Comparison of ENCODE assay signal across 13 cellular contexts in genomic region chr9:38025166-38025565, GRCh38. TPM values are rescaled to one million over a fixed set of nuclear protein-coding genes. Genes with fewer than 3 reads are reported as not detected.
DNase-seq lines count a peak whose midpoint lies in the region; ATAC-seq and TF ChIP-seq lines count a peak whose summit lies in the region.
"Had no signal": no experiment of that assay in that cellular context is flagged by ENCODE, and none has a peak within 500 bp of the region (broad histone marks: within the 10 kb centered on the region; RNA-seq: fewer than 3 reads in every experiment).

No MANE protein-coding gene starts in this region.

- H3K4me3 ChIP-seq in Karpas-422 (ENCODE audit: low read length) = peak overlapping the region; percentile 55
- no peak overlapping the region for H3K4me3 ChIP-seq in body of pancreas
- no peak overlapping the region for H3K4me3 ChIP-seq in BE2C (ENCODE audit: low read depth, low read length)

- H3K27me3 Mint-ChIP-seq in T-helper 17 cell = peaks cover 24% of the 10 kb centered on the region
- H3K27me3 Mint-ChIP-seq: activated CD8-positive, alpha-beta T cell treated with anti-CD3 and anti-CD28 coated beads for 36 hours; activated naive CD4-positive, alpha-beta T cell treated with anti-CD3 and anti-CD28 coated beads, Interleukin-2, amount 50 U/mL, for 24 hours had no signal

- ATAC-seq in body of pancreas (no peak), T-helper 17 cell (no peak)
- ATAC-seq: activated CD8-positive, alpha-beta T cell treated with anti-CD3 and anti-CD28 coated beads for 36 hours; left colon had no signal

- no peaks in the 10 kb centered on the region for H3K9me3 ChIP-seq in Karpas-422 (ENCODE audit: low read length)
- no peaks in the 10 kb centered on the region for H3K9me3 ChIP-seq in body of pancreas
- no peaks in the 10 kb centered on the region for H3K9me3 ChIP-seq in T-helper 17 cell (ENCODE audit: control insufficient read depth, low read length, poor library complexity, severe bottlenecking)
- no peaks in the 10 kb centered on the region for H3K9me3 ChIP-seq in BE2C

- no peak overlapping the region for H3K4me3 Mint-ChIP-seq in T-helper 17 cell
- H3K4me3 Mint-ChIP-seq: activated CD8-positive, alpha-beta T cell treated with anti-CD3 and anti-CD28 coated beads for 36 hours; activated naive CD4-positive, alpha-beta T cell treated with anti-CD3 and anti-CD28 coated beads, Interleukin-2, amount 50 U/mL, for 24 hours had no signal

- H2AFZ ChIP-seq in Karpas-422 (ENCODE audit: low read length) = no peak overlapping the region

- TF ChIP-seq CTCF in body of pancreas (IDR thresholded peaks at IDR 0.05) = no peak
- no peak for TF ChIP-seq CTCF in BE2C (IDR thresholded peaks at IDR 0.05; ENCODE audit: low read depth, low read length)

- H3K27ac Mint-ChIP-seq in T-helper 17 cell = no peak overlapping the region
- H3K27ac Mint-ChIP-seq: activated CD8-positive, alpha-beta T cell treated with anti-CD3 and anti-CD28 coated beads for 36 hours; activated naive CD4-positive, alpha-beta T cell treated with anti-CD3 and anti-CD28 coated beads, Interleukin-2, amount 50 U/mL, for 24 hours had no signal

- H3K36me3 Mint-ChIP-seq in T-helper 17 cell (ENCODE audit: low read depth) = no peaks in the 10 kb centered on the region
- H3K36me3 Mint-ChIP-seq: activated naive CD4-positive, alpha-beta T cell treated with anti-CD3 and anti-CD28 coated beads, Interleukin-2, amount 50 U/mL, for 24 hours had no signal

- peaks cover 100% of the 10 kb centered on the region for H3K4me1 ChIP-seq in Karpas-422 (ENCODE audit: low read length)
- H3K4me1 ChIP-seq in body of pancreas = peaks cover 72% of the 10 kb centered on the region
- H3K4me1 ChIP-seq in BE2C = peaks cover 60% of the 10 kb centered on the region

- no peak for TF ChIP-seq POLR2A in body of pancreas (IDR thresholded peaks at IDR 0.05)

- peak overlapping the region; percentile 68 for H3K4me2 ChIP-seq in Karpas-422 (ENCODE audit: low read depth, low read length, poor library complexity, severe bottlenecking)

- DNase-seq in Karpas-422 = peak; percentile 62
- DNase-seq in body of pancreas = no peak
- no peak for DNase-seq in substantia nigra (lab: John Stamatoyannopoulos, UW)
- no peak for DNase-seq in T-helper 17 cell
- DNase-seq in effector CD4-positive, alpha-beta T cell = no peak
- DNase-seq in BE2C = no peak
- DNase-seq in RKO (ENCODE audit: low spot score) = no peak
- DNase-seq: activated CD8-positive, alpha-beta T cell treated with anti-CD3 and anti-CD28 coated beads for 36 hours; DND-41; left colon; small intestine had no signal

- no peaks in the 10 kb centered on the region for H3K9me2 ChIP-seq in Karpas-422 (replicated peaks; ENCODE audit: insufficient read depth, low read length)

- peak overlapping the region; percentile 99 for H3K27ac ChIP-seq in Karpas-422 (ENCODE audit: low read length)
- H3K27ac ChIP-seq in body of pancreas = peak overlapping the region; percentile 13 to 70 (median 66)
- H3K27ac ChIP-seq in layer of hippocampus (ENCODE audit: low read depth, low read length) = peak overlapping the region; percentile 82
- H3K27ac ChIP-seq in substantia nigra (ENCODE audit: low read depth, low read length, poor library complexity, severe bottlenecking) = peak overlapping the region; percentile 79

- WGBS in body of pancreas, 2 donors = 81% methylated on average over 8 of the region's 8 CpGs

- peaks cover 4% of the 10 kb centered on the region for H3K4me1 Mint-ChIP-seq in T-helper 17 cell
- H3K4me1 Mint-ChIP-seq: activated naive CD4-positive, alpha-beta T cell treated with anti-CD3 and anti-CD28 coated beads, Interleukin-2, amount 50 U/mL, for 24 hours had no signal

- H3K36me3 ChIP-seq in Karpas-422 (ENCODE audit: insufficient read depth, low read length) (no peaks in the 10 kb centered on the region), body of pancreas (replicated peaks in 1 of 2; ENCODE audit: insufficient read depth in 1 of 2, low read depth in 2 of 2) (no peaks in the 10 kb centered on the region), BE2C (no peaks in the 10 kb centered on the region)

- H3K79me2 ChIP-seq in Karpas-422 (ENCODE audit: low read length) = peaks cover 61% of the 10 kb centered on the region

- no peaks in the 10 kb centered on the region for H3K27me3 ChIP-seq in Karpas-422 (ENCODE audit: low read length)
- H3K27me3 ChIP-seq in body of pancreas = no peaks in the 10 kb centered on the region
- no peaks in the 10 kb centered on the region for H3K27me3 ChIP-seq in layer of hippocampus (ENCODE audit: control insufficient read depth, insufficient read depth, low read length)
- H3K27me3 ChIP-seq in BE2C = no peaks in the 10 kb centered on the region

- no peaks in the 10 kb centered on the region for H4K20me1 ChIP-seq in Karpas-422 (ENCODE audit: insufficient read depth, low read depth, low read length)

- H3K9ac ChIP-seq in Karpas-422 (ENCODE audit: low read length) = peak overlapping the region; percentile 71

- intact Hi-C loops in body of pancreas (cut with DNase I) = no loop called here

RNA-seq across cellular contexts. Expression of gene SHB, which starts 43.9 kb away (rescaled TPM):
- 27.1 and 42.8 TPM in 2 replicates for total RNA-seq in Karpas-422 (2014; rRNA removed; shearing (Covaris generic); ENCODE audit: low replicate concordance)
- 10 to 100 TPM; 25.2 to 29.3 TPM for total RNA-seq in body of pancreas
- total RNA-seq in T-helper 17 cell = 1 to 10 TPM in 1 of 2 donors, under 1 TPM in 1; 0.65 to 1.5 TPM
- polyA plus RNA-seq in BE2C (2012; ENCODE audit: insufficient read depth, insufficient read length, low read depth) = 9.1 TPM

Comparison
In these comparisons a context has a peak if more than half of its experiments do, and no peak if none do; other contexts are left out.
1. RNA of gene SHB, which starts 43.9 kb away (total RNA-seq): 25.2 to 29.3 TPM in body of pancreas and 27.1 to 42.8 TPM in Karpas-422; 0.65 to 1.5 TPM in T-helper 17 cell; every median in the first group is over 10 times any median in the second.
2. Peak in every context shown above with its lines, with median percentiles within 50 percentile points of each other: H3K27ac ChIP-seq.